In the genomic region with DNA sequence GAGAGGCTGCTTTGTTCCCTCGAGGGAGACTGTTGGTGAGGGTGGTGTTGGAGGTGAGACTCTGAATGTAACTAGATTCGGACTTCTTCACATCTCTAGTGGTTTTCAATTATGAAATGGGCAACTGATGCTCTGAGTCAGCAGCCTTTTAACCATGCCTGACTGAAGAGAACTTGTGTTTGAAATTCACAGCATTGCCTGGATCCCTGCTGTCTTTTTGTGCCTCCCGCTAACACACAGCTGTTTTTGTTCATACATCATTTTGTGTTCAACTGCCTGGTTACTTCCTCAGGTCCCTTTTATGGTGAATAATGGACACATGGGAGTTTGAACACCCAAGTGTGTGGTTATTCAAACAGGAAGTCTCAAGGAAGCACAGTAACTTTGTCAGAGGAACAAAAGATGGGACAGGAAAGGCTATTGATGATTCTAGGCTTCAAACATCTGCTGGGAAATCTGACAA, we compare ENCODE assay signal across 9 cellular contexts. TPM values are rescaled to one million over a fixed set of nuclear protein-coding genes. Genes with fewer than 3 reads are reported as not detected.
DNase-seq lines count a peak whose midpoint lies in the region; ATAC-seq and TF ChIP-seq lines count a peak whose summit lies in the region.
"Had no signal": no experiment of that assay in that cellular context is flagged by ENCODE, and none has a peak within 500 bp of the region (broad histone marks: within the 10 kb centered on the region; RNA-seq: fewer than 3 reads in every experiment).

No MANE protein-coding gene starts in this region.

- H3K4me1 ChIP-seq in cardiac muscle cell (ENCODE audit: low read depth) (peaks cover 35% of the 10 kb centered on the region), vagina (peaks cover 82% of the 10 kb centered on the region)

- H3K9me3 Mint-ChIP-seq in stimulated activated memory B cell treated with anti-CD40 and anti-IgM and Interleukin-4, amounts not matched to agents 10 μg/mL and 1 μg/mL and 100 μg/mL, for 72 hours: no peaks in the 10 kb centered on the region

- H3K27ac Mint-ChIP-seq in stimulated activated memory B cell treated with anti-CD40 and anti-IgM and Interleukin-4, amounts not matched to agents 10 μg/mL and 1 μg/mL and 100 μg/mL, for 72 hours: no peak overlapping the region
- H3K27ac Mint-ChIP-seq: CD4-positive, CD25-positive, alpha-beta regulatory T cell had no signal

- DNase-seq in NCI-H510A treated with DMSO at 0.1 percent for 48 hours (lab: John Stamatoyannopoulos, UW) (peak; percentile 48), NCI-H510A (lab: John Stamatoyannopoulos, UW) (no peak), SIG-M5 (lab: John Stamatoyannopoulos, UW) (peak; percentile 57), cardiac muscle cell (ENCODE audit: low read depth in 1 of 2, low spot score in 1 of 2) (peak in 1 of 2 donors; percentile 78), vagina (ENCODE audit: extremely low spot score in 2 of 2) (no peak)
- no peak for DNase-seq in activated CD4-positive, alpha-beta T cell treated with anti-CD3 and anti-CD28 coated beads, Interleukin-2, amount 50 U/mL, for 48 hours
- DNase-seq: CD4-positive, CD25-positive, alpha-beta regulatory T cell had no signal

- H3K27me3 ChIP-seq in cardiac muscle cell (no peaks in the 10 kb centered on the region), vagina (no peaks in the 10 kb centered on the region)

- H3K9me3 ChIP-seq in cardiac muscle cell (ENCODE audit: low read depth) (no peaks in the 10 kb centered on the region), vagina (no peaks in the 10 kb centered on the region)

- TF ChIP-seq CTCF in cardiac muscle cell (IDR thresholded peaks at IDR 0.05; ENCODE audit: low read depth, low read length) (no peak), vagina (IDR thresholded peaks at IDR 0.05) (no peak)

- H3K36me3 ChIP-seq in cardiac muscle cell: no peaks in the 10 kb centered on the region
- no peaks in the 10 kb centered on the region for H3K36me3 ChIP-seq in vagina

- intact Hi-C loops in vagina (cut with DNase I): no loop called here

- no peak overlapping the region for H3K4me3 Mint-ChIP-seq in stimulated activated memory B cell treated with anti-CD40 and anti-IgM and Interleukin-4, amounts not matched to agents 10 μg/mL and 1 μg/mL and 100 μg/mL, for 72 hours
- H3K4me3 Mint-ChIP-seq: CD4-positive, CD25-positive, alpha-beta regulatory T cell had no signal

- peaks cover 6% of the 10 kb centered on the region for H3K36me3 Mint-ChIP-seq in stimulated activated memory B cell treated with anti-CD40 and anti-IgM and Interleukin-4, amounts not matched to agents 10 μg/mL and 1 μg/mL and 100 μg/mL, for 72 hours
- H3K36me3 Mint-ChIP-seq: CD4-positive, CD25-positive, alpha-beta regulatory T cell had no signal

- no peak for ATAC-seq in stimulated activated memory B cell treated with anti-CD40 and anti-IgM and Interleukin-4, amounts not matched to agents 10 μg/mL and 1 μg/mL and 100 μg/mL, for 72 hours
- no peak for ATAC-seq in GM18907 (IDR thresholded peaks at IDR 0.05; ENCODE audit: unreplicated experiment)

- H3K27me3 Mint-ChIP-seq in stimulated activated memory B cell treated with anti-CD40 and anti-IgM and Interleukin-4, amounts not matched to agents 10 μg/mL and 1 μg/mL and 100 μg/mL, for 72 hours: peaks cover 9% of the 10 kb centered on the region

- peak overlapping the region; percentile 6 for H3K27ac ChIP-seq in cardiac muscle cell
- peak overlapping the region; percentile 55 for H3K27ac ChIP-seq in vagina

- TF ChIP-seq POLR2A in vagina (IDR thresholded peaks at IDR 0.05): no peak

- H3K4me1 Mint-ChIP-seq in stimulated activated memory B cell treated with anti-CD40 and anti-IgM and Interleukin-4, amounts not matched to agents 10 μg/mL and 1 μg/mL and 100 μg/mL, for 72 hours: peaks cover 40% of the 10 kb centered on the region
- H3K4me1 Mint-ChIP-seq: CD4-positive, CD25-positive, alpha-beta regulatory T cell had no signal

- H3K4me3 ChIP-seq in cardiac muscle cell (no peak overlapping the region), vagina (no peak overlapping the region)

RNA-seq across cellular contexts. Expression of gene LAMC1, which starts 16.8 kb away (rescaled TPM):
- 201 and 329 TPM in 2 replicates for total RNA-seq in cardiac muscle cell
- polyA plus RNA-seq in cardiac muscle cell: 66.4 and 97.5 TPM in 2 replicates
- 217 TPM for total RNA-seq in vagina
- polyA plus RNA-seq: CD4-positive, CD25-positive, alpha-beta regulatory T cell had no signal

Comparison
In these comparisons a context has a peak if more than half of its experiments do, and no peak if none do; other contexts are left out.
1. DNase-seq: peak in NCI-H510A treated with DMSO at 0.1 percent for 48 hours (single experiment) and SIG-M5 (single experiment); none in NCI-H510A (single experiment), vagina (0 of 2) and activated CD4-positive, alpha-beta T cell treated with anti-CD3 and anti-CD28 coated beads, Interleukin-2, amount 50 U/mL, for 48 hours (0 of 2).